Comparison of ENCODE assay signal across 18 cellular contexts in the genomic region with DNA sequence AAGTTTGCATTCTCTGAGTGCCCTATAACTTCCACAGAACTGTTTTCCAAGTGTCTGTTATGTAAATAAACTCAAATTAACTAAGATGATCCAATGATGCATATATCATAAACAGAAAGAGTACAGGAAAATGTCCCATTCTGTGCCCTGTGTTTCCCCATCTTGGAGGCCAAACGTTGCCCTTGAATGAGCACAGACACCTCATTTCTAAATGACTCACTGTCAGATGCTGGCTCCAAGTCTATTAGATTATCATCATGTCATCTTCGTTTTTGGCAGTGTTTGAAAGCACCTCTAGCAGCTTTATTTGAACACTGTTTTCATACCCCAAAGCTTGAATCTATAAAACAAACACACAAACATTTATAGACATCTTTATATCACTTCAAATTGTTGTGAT.
"Had no signal": no experiment of that assay in that cellular context is flagged by ENCODE, and none has a peak within 500 bp of the region (broad histone marks: within the 10 kb centered on the region; RNA-seq: fewer than 3 reads in every experiment).

No MANE protein-coding gene starts in this region.

- H3K36me3 ChIP-seq: breast epithelium, left ventricle myocardium inferior, thyroid gland had no signal

- H3K27ac ChIP-seq: breast epithelium, left ventricle myocardium inferior, thyroid gland had no signal

- FAIRE-seq: astrocyte, endothelial cell of umbilical vein, frontal cortex, kidney had no signal

- H3K27me3 ChIP-seq: breast epithelium, thyroid gland had no signal

- ATAC-seq: activated CD4-positive, CD25-positive, alpha-beta regulatory T cell treated with anti-CD3 and anti-CD28 coated beads, Interleukin-2, amount 50 U/mL, for 24 hours; activated T-cell treated with anti-CD3 and anti-CD28 coated beads, Interleukin-2, amount 50 U/mL, for 72 hours had no signal

- H3K4me3 ChIP-seq: breast epithelium, left ventricle myocardium inferior, thyroid gland had no signal

- H3K4me1 ChIP-seq: breast epithelium, left ventricle myocardium inferior, thyroid gland had no signal

- DNase-seq: activated CD8-positive, alpha-beta memory T cell treated with anti-CD3 and anti-CD28 coated beads for 24 hours; activated gamma-delta T cell; activated T-cell treated with anti-CD3 and anti-CD28 coated beads, Interleukin-2, amount 50 U/mL, for 72 hours; cerebellar nuclear complex; effector CD4-positive, alpha-beta T cell; kidney; left ventricle myocardium inferior; mammary epithelial cell; occipital lobe; stimulated activated CD4-positive, alpha-beta T cell treated with anti-CD3 and anti-CD28 coated beads, Interleukin-2, amount 100 ng/mL, for 24 hours; stimulated activated naive CD4-positive, alpha-beta T cell treated with Interleukin-2 at 50 U/mL for 16 hours; T1000; thyroid gland had no signal
